In the genomic region with DNA sequence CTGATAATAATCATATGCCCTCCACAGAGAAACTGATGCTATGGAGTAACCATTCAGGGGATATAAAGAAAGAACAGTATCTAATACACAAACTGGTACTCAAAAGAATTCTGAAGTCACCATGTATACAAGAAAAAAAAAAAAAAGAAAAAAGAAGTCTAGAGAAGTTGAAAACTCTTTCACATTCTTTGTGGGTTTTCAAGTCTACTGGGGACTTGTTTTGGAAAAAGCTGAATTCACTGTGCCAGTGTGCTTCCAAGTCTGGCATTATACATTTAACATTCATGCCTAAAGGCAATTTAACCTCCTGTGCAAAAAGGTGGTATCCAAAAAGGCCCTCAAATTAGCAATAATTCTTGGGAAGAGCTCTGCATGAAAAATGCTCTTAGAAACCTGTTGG, we compare ENCODE assay signal across 13 cellular contexts.
A peak's percentile ranks its signal among the peaks of the same experiment; 100 is the strongest.
DNase-seq lines count a peak whose midpoint lies in the region; ATAC-seq, FAIRE-seq and TF ChIP-seq lines count a peak whose summit lies in the region.
"Had no signal": no experiment of that assay in that cellular context is flagged by ENCODE, and none has a peak within 500 bp of the region (broad histone marks: within the 10 kb centered on the region; RNA-seq: fewer than 3 reads in every experiment).

No MANE protein-coding gene starts in this region.

- H3K36me3 ChIP-seq in OCI-LY3 (replicated peaks; ENCODE audit: low read depth, low read length) (no peaks in the 10 kb centered on the region), endothelial cell of umbilical vein (ENCODE audit: control insufficient read depth in 2 of 2, extremely low read depth in 1 of 2, insufficient read depth in 2 of 2, low read length in 2 of 2) (peaks cover 8 to 26% of the 10 kb centered on the region in 2 experiments)

- H4K20me1 ChIP-seq in OCI-LY3 (ENCODE audit: insufficient read depth, low read length) (no peaks in the 10 kb centered on the region), endothelial cell of umbilical vein (replicated peaks; ENCODE audit: control insufficient read depth, extremely low read depth, insufficient read depth, low read length) (no peaks in the 10 kb centered on the region)

- H3K79me2 ChIP-seq in OCI-LY3 (ENCODE audit: low read length) (no peaks in the 10 kb centered on the region), endothelial cell of umbilical vein (ENCODE audit: control insufficient read depth, insufficient read depth, low read length) (peaks cover 30% of the 10 kb centered on the region)

- H3K9me3 ChIP-seq in CD4-positive, alpha-beta T cell (ENCODE audit: control insufficient read depth, low read length), result no peaks in the 10 kb centered on the region
- no peaks in the 10 kb centered on the region for H3K9me3 ChIP-seq in OCI-LY3 (ENCODE audit: insufficient read depth, low read length)
- no peaks in the 10 kb centered on the region for H3K9me3 ChIP-seq in endothelial cell of umbilical vein (replicated peaks; ENCODE audit: control insufficient read depth, insufficient read depth, low read length)
- H3K9me3 ChIP-seq: BLaER1 treated with 17β-estradiol and CSF1 and Interleukin-3, amounts not matched to agents 10 nM and 100 nM had no signal

- peak overlapping the region; percentile 25 for H3K27ac ChIP-seq in CD4-positive, alpha-beta T cell (ENCODE audit: low read depth, low read length)
- H3K27ac ChIP-seq in OCI-LY3 (ENCODE audit: low read length), result no peak overlapping the region
- peak overlapping the region; percentile 29 for H3K27ac ChIP-seq in endothelial cell of umbilical vein (ENCODE audit: insufficient read depth, low read depth, low read length)
- H3K27ac ChIP-seq: BLaER1 treated with 17β-estradiol and CSF1 and Interleukin-3, amounts not matched to agents 10 nM and 100 nM had no signal

- POLR2A ChIA-PET in CD4-positive, alpha-beta T cell (lab: Charles Lee), result interaction anchor here (0.7 to 2.1 kb wide), 3 partner anchors 22 to 40 kb away, joined by 3 to 8 read pairs (median 5); no protein-coding TSS in a partner anchor
- POLR2A ChIA-PET in endothelial cell of umbilical vein (lab: Charles Lee), result no interaction called here

- TF ChIP-seq POLR2A in endothelial cell of umbilical vein (IDR thresholded peaks at IDR 0.05; ENCODE audit: low read depth, low read length), result no peak

- H3K36me3 Mint-ChIP-seq in CD4-positive, alpha-beta T cell (ENCODE audit: low read depth), result peaks cover 93% of the 10 kb centered on the region
- peaks cover 82% of the 10 kb centered on the region for H3K36me3 Mint-ChIP-seq in osteocyte (ENCODE audit: unreplicated experiment)

- ATAC-seq in CD4-positive, alpha-beta T cell (ENCODE audit: poor library complexity), result no peak
- ATAC-seq in left lobe of liver, result no peak

- no peak overlapping the region for H2AFZ ChIP-seq in OCI-LY3 (ENCODE audit: low read depth, low read length)
- no peak overlapping the region for H2AFZ ChIP-seq in endothelial cell of umbilical vein (ENCODE audit: low read depth, low read length)

- BruUV-seq in endothelial cell of umbilical vein (replicated peaks; lab: Mats Ljungman, UMichigan), result no TSS peak

- CTCF ChIA-PET in CD4-positive, alpha-beta T cell (lab: Charles Lee), result interaction anchor here (1.2 kb wide), 1 partner anchor 110 kb away, joined by 3 read pairs; no protein-coding TSS in a partner anchor
- CTCF ChIA-PET in endothelial cell of umbilical vein (lab: Charles Lee), result interaction anchor here (0.7 to 7.5 kb wide), 9 partner anchors 10 to 769 kb away, joined by 3 to 35 read pairs (median 4); no protein-coding TSS in a partner anchor

- H3K27me3 Mint-ChIP-seq in CD4-positive, alpha-beta T cell, result no peaks in the 10 kb centered on the region
- H3K27me3 Mint-ChIP-seq in osteocyte (ENCODE audit: unreplicated experiment), result no peaks in the 10 kb centered on the region
- H3K27me3 Mint-ChIP-seq: type B pancreatic cell had no signal

- intact Hi-C loops in CD4-positive, alpha-beta T cell (cut with DNase I, micrococcal nuclease), result no loop called here
- intact Hi-C loops in endothelial cell of umbilical vein (cut with micrococcal nuclease), result loop anchor here (10.0 kb wide), 1 partner anchor 370 kb away; no protein-coding TSS in a partner anchor

- H3K27me3 ChIP-seq in CD4-positive, alpha-beta T cell (ENCODE audit: control insufficient read depth, insufficient read depth, low read length), result no peaks in the 10 kb centered on the region
- no peaks in the 10 kb centered on the region for H3K27me3 ChIP-seq in OCI-LY3 (ENCODE audit: low read depth, low read length)
- H3K27me3 ChIP-seq in endothelial cell of umbilical vein (ENCODE audit: control insufficient read depth in 2 of 2, insufficient read depth in 2 of 2, low read length in 2 of 2), result no peaks in the 10 kb centered on the region
- H3K27me3 ChIP-seq: BLaER1 treated with 17β-estradiol and CSF1 and Interleukin-3, amounts not matched to agents 10 nM and 100 nM had no signal

- H3K4me3 Mint-ChIP-seq in CD4-positive, alpha-beta T cell, result no peak overlapping the region
- H3K4me3 Mint-ChIP-seq in osteocyte (ENCODE audit: unreplicated experiment), result peak overlapping the region; percentile 34
- H3K4me3 Mint-ChIP-seq: type B pancreatic cell had no signal

- FAIRE-seq in endothelial cell of umbilical vein (lab: Jason Lieb, UNC), result no peak
- FAIRE-seq: GM12892 had no signal

- H3K4me1 Mint-ChIP-seq in CD4-positive, alpha-beta T cell (ENCODE audit: low read depth), result peaks cover 77% of the 10 kb centered on the region
- peaks cover 78% of the 10 kb centered on the region for H3K4me1 Mint-ChIP-seq in osteocyte (ENCODE audit: unreplicated experiment)

- H3K4me1 ChIP-seq in OCI-LY3 (ENCODE audit: low read length) (peaks cover 16% of the 10 kb centered on the region), endothelial cell of umbilical vein (ENCODE audit: control insufficient read depth, extremely low read depth, insufficient read depth, low read length) (peaks cover 58% of the 10 kb centered on the region)

- H3K27ac Mint-ChIP-seq in CD4-positive, alpha-beta T cell, result peak overlapping the region; percentile 48
- peak overlapping the region; percentile 91 for H3K27ac Mint-ChIP-seq in osteocyte (ENCODE audit: unreplicated experiment)
- H3K27ac Mint-ChIP-seq: type B pancreatic cell had no signal

- H3K9me3 Mint-ChIP-seq in CD4-positive, alpha-beta T cell, result no peaks in the 10 kb centered on the region
- H3K9me3 Mint-ChIP-seq in osteocyte (ENCODE audit: unreplicated experiment), result no peaks in the 10 kb centered on the region
- H3K9me3 Mint-ChIP-seq: type B pancreatic cell had no signal

- H3K4me3 ChIP-seq in OCI-LY3 (ENCODE audit: low read length) (no peak overlapping the region), endothelial cell of umbilical vein (replicated peaks in 1 of 3; ENCODE audit: insufficient read depth in 1 of 3, low read depth in 1 of 3, low read length in 3 of 3) (no peak overlapping the region)
- H3K4me3 ChIP-seq: BLaER1 treated with 17β-estradiol and CSF1 and Interleukin-3, amounts not matched to agents 10 nM and 100 nM had no signal

- no peak for DNase-seq in CD4-positive, alpha-beta T cell
- DNase-seq in endothelial cell of umbilical vein (ENCODE audit: low read depth, low spot score) (no peak), osteocyte (ENCODE audit: extremely low spot score, unreplicated experiment) (no peak), NCI-H187 (lab: John Stamatoyannopoulos, UW) (no peak), cerebellum (ENCODE audit: low spot score) (no peak), left lobe of liver (ENCODE audit: low spot score) (no peak)
- DNase-seq: midbrain, NCI-H2081, T-helper 9 cell had no signal

- no peak for TF ChIP-seq CTCF in CD4-positive, alpha-beta T cell (IDR thresholded peaks at IDR 0.05)
- TF ChIP-seq CTCF in OCI-LY3 (IDR thresholded peaks at IDR 0.05; ENCODE audit: low read depth, low read length) (no peak), endothelial cell of umbilical vein (IDR thresholded peaks at IDR 0.05; ENCODE audit: extremely low read depth in 1 of 2, insufficient read depth in 1 of 2, low read depth in 1 of 2, low read length in 2 of 2) (no peak), osteocyte (IDR thresholded peaks at IDR 0.05) (no peak)

- no peaks in the 10 kb centered on the region for H3K9me1 ChIP-seq in endothelial cell of umbilical vein (replicated peaks; ENCODE audit: control insufficient read depth, extremely low read depth, insufficient read depth, low read length)

- no peak overlapping the region for H3K9ac ChIP-seq in OCI-LY3 (ENCODE audit: low read length)
- no peak overlapping the region for H3K9ac ChIP-seq in endothelial cell of umbilical vein (replicated peaks; ENCODE audit: extremely low read depth, insufficient read depth, low read length)
- H3K9ac ChIP-seq: BLaER1 treated with 17β-estradiol and CSF1 and Interleukin-3, amounts not matched to agents 10 nM and 100 nM had no signal

- H3K4me2 ChIP-seq in OCI-LY3 (ENCODE audit: low read length) (peak overlapping the region; percentile 46; the same call in 1 of the 2 replicates), endothelial cell of umbilical vein (ENCODE audit: insufficient read depth, low read length) (peak overlapping the region; percentile 53)

- dilution Hi-C loops in endothelial cell of umbilical vein (cut with MboI; ENCODE audit: extremely low pct_ligation_motif_present, low sequenced_read_pairs), result no loop called here

TF ChIP-seq in endothelial cell of umbilical vein, 7 proteins besides CTCF, POLR2A, EP300 and RAD21:
- TF ChIP-seq POLR2AphosphoS5 (IDR thresholded peaks at IDR 0.05; ENCODE audit: insufficient read depth, low read depth, low read length), result no peak
- TF ChIP-seq, protein P1, sequence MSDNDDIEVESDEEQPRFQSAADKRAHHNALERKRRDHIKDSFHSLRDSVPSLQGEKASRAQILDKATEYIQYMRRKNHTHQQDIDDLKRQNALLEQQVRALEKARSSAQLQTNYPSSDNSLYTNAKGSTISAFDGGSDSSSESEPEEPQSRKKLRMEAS (IDR thresholded peaks at IDR 0.05; ENCODE audit: insufficient read depth, insufficient read length), result no peak
- no peak for TF ChIP-seq MYC (IDR thresholded peaks at IDR 0.05; ENCODE audit: low read depth, low read length)
- TF ChIP-seq JUN (IDR thresholded peaks at IDR 0.05; ENCODE audit: borderline replicate concordance, insufficient read depth, insufficient read length, low read depth), result no peak
TF ChIP-seq in endothelial cell of umbilical vein: peak in this region for 0.
